In genomic region chr10:100912013-100912608, GRCh38 we compare ENCODE assay signal across 8 cellular contexts. TPM values are rescaled to one million over a fixed set of nuclear protein-coding genes. Genes with fewer than 3 reads are reported as not detected.
DNase-seq lines count a peak whose midpoint lies in the region; ATAC-seq, FAIRE-seq and TF ChIP-seq lines count a peak whose summit lies in the region.

No MANE protein-coding gene starts in this region.

- BruUV-seq in Panc1 (replicated peaks; lab: Mats Ljungman, UMichigan) (TSS peak; percentile 77), endothelial cell of umbilical vein (replicated peaks; lab: Mats Ljungman, UMichigan) (TSS peak; percentile 79)

- H3K4me3 ChIP-seq in Panc1 (ENCODE audit: low read depth in 2 of 2, low read length in 2 of 2) = peak overlapping the region; percentile 82 to 85
- H3K4me3 ChIP-seq in endothelial cell of umbilical vein (replicated peaks in 1 of 3; ENCODE audit: insufficient read depth in 1 of 3, low read depth in 1 of 3, low read length in 3 of 3) = peak overlapping the region; percentile 48 to 99 (median 78)
- H3K4me3 ChIP-seq in ovary = peak overlapping the region; percentile 97

- peaks cover 26% of the 10 kb centered on the region for H3K36me3 ChIP-seq in Panc1 (ENCODE audit: control insufficient read depth, insufficient read depth, low read length)
- peaks cover 2 to 10% of the 10 kb centered on the region in 2 experiments for H3K36me3 ChIP-seq in endothelial cell of umbilical vein (ENCODE audit: control insufficient read depth in 2 of 2, extremely low read depth in 1 of 2, insufficient read depth in 2 of 2, low read length in 2 of 2)
- H3K36me3 ChIP-seq in ovary = no peaks in the 10 kb centered on the region

- no peaks in the 10 kb centered on the region for H3K9me1 ChIP-seq in endothelial cell of umbilical vein (replicated peaks; ENCODE audit: control insufficient read depth, extremely low read depth, insufficient read depth, low read length)

- CTCF ChIA-PET in Panc1 (lab: Charles Lee) = interaction anchor here (1.7 kb wide), 1 partner anchor 33 kb away, joined by 5 read pairs; no protein-coding TSS in a partner anchor
- CTCF ChIA-PET in endothelial cell of umbilical vein (lab: Charles Lee) = interaction anchor here (0.8 to 1.7 kb wide), 7 partner anchors 9 to 57 kb away, joined by 3 to 8 read pairs (median 4); partner anchors contain the start of gene SEMA4G

- peak overlapping the region; percentile 93 for H3K4me2 ChIP-seq in endothelial cell of umbilical vein (ENCODE audit: insufficient read depth, low read length)

- H3K4me1 ChIP-seq in Panc1 (ENCODE audit: control insufficient read depth, insufficient read depth, low read length) = peaks cover 16% of the 10 kb centered on the region
- peaks cover 35% of the 10 kb centered on the region for H3K4me1 ChIP-seq in endothelial cell of umbilical vein (ENCODE audit: control insufficient read depth, extremely low read depth, insufficient read depth, low read length)
- H3K4me1 ChIP-seq in ovary (ENCODE audit: insufficient read depth) = peaks cover 10% of the 10 kb centered on the region

- peak overlapping the region; percentile 83 for H3K27ac ChIP-seq in Panc1 (ENCODE audit: low read length)
- peak overlapping the region; percentile 64 for H3K27ac ChIP-seq in endothelial cell of umbilical vein (ENCODE audit: insufficient read depth, low read depth, low read length)
- peak overlapping the region in 1 of 2 donors; percentile 90 for H3K27ac ChIP-seq in ovary

- in situ Hi-C loops in Panc1 (cut with HindIII; ENCODE audit: low pct_unique_long_range_greater_than_20kb, low sequenced_read_pairs) = no loop called here

- TF ChIP-seq EP300 in ovary (IDR thresholded peaks at IDR 0.05) = no peak

- peak overlapping the region; percentile 77 for H3K9ac ChIP-seq in endothelial cell of umbilical vein (replicated peaks; ENCODE audit: extremely low read depth, insufficient read depth, low read length)

- dilution Hi-C loops in endothelial cell of umbilical vein (cut with MboI; ENCODE audit: extremely low pct_ligation_motif_present, low sequenced_read_pairs) = no loop called here

- no peaks in the 10 kb centered on the region for H3K27me3 ChIP-seq in Panc1 (ENCODE audit: control insufficient read depth, insufficient read depth, low read length)
- H3K27me3 ChIP-seq in endothelial cell of umbilical vein (ENCODE audit: control insufficient read depth in 2 of 2, insufficient read depth in 2 of 2, low read length in 2 of 2) = no peaks in the 10 kb centered on the region
- no peaks in the 10 kb centered on the region for H3K27me3 ChIP-seq in ovary

- TF ChIP-seq POLR2A in endothelial cell of umbilical vein (IDR thresholded peaks at IDR 0.05; ENCODE audit: low read depth, low read length) (no peak), ovary (IDR thresholded peaks at IDR 0.05) (no peak)

- TF ChIP-seq CTCF in Panc1 (IDR thresholded peaks at IDR 0.05) (no peak), endothelial cell of umbilical vein (IDR thresholded peaks at IDR 0.05; ENCODE audit: extremely low read depth in 1 of 2, insufficient read depth in 1 of 2, low read depth in 1 of 2, low read length in 2 of 2) (no peak), ovary (IDR thresholded peaks at IDR 0.05) (no peak), omental fat pad (IDR thresholded peaks at IDR 0.05) (no peak)

- intact Hi-C loops in Panc1 (cut with micrococcal nuclease; ENCODE audit: unreplicated experiment) = no loop called here
- intact Hi-C loops in endothelial cell of umbilical vein (cut with micrococcal nuclease) = loop anchor here (1.0 to 10.0 kb wide), 4 partner anchors 22 to 625 kb away; partner anchors contain the start of gene BLOC1S2
- intact Hi-C loops in ovary (cut with DNase I) = loop anchor here in 1 of 4 donors (2.0 kb wide), 1 partner anchor 31 kb away; no protein-coding TSS in a partner anchor

- FAIRE-seq in endothelial cell of umbilical vein (lab: Jason Lieb, UNC) = no peak

- peaks cover 27% of the 10 kb centered on the region for H3K79me2 ChIP-seq in endothelial cell of umbilical vein (ENCODE audit: control insufficient read depth, insufficient read depth, low read length)

- DNase-seq in NCI-H1092 treated with DMSO at 0.1 percent for 48 hours (lab: John Stamatoyannopoulos, UW) (peak; percentile 41), NCI-H1092 (lab: John Stamatoyannopoulos, UW) (no peak), Panc1 (ENCODE audit: low read depth, low spot score) (no peak), endothelial cell of umbilical vein (ENCODE audit: low read depth, low spot score) (no peak), ovary (peak in 2 of 5 donors; percentile 21 to 22), omental fat pad (ENCODE audit: low spot score) (no peak), ureter (ENCODE audit: low spot score) (no peak)

- peak overlapping the region; percentile 98 for H2AFZ ChIP-seq in endothelial cell of umbilical vein (ENCODE audit: low read depth, low read length)

- peaks cover 4% of the 10 kb centered on the region for H4K20me1 ChIP-seq in endothelial cell of umbilical vein (replicated peaks; ENCODE audit: control insufficient read depth, extremely low read depth, insufficient read depth, low read length)

- no peaks in the 10 kb centered on the region for H3K9me3 ChIP-seq in Panc1 (ENCODE audit: control insufficient read depth, insufficient read depth, low read depth, low read length)
- H3K9me3 ChIP-seq in endothelial cell of umbilical vein (replicated peaks; ENCODE audit: control insufficient read depth, insufficient read depth, low read length) = no peaks in the 10 kb centered on the region
- no peaks in the 10 kb centered on the region for H3K9me3 ChIP-seq in ovary

- ATAC-seq in Panc1 (no peak), omental fat pad (ENCODE audit: low FRiP score) (no peak), HG03097 (IDR thresholded peaks at IDR 0.05; ENCODE audit: low FRiP score, unreplicated experiment) (no peak)

- WGBS in ovary, 3 donors = 1 to 2% (median 1%) methylated on average over 12 of the region's 12 CpGs

- POLR2A ChIA-PET in Panc1 (lab: Charles Lee) = interaction anchor here (0.6 kb wide), 1 partner anchor 364 kb away, joined by 3 read pairs; no protein-coding TSS in a partner anchor
- POLR2A ChIA-PET in endothelial cell of umbilical vein (lab: Charles Lee) = no interaction called here

TF ChIP-seq in endothelial cell of umbilical vein, 7 proteins besides CTCF, POLR2A, EP300 and RAD21:
- TF ChIP-seq JUN (IDR thresholded peaks at IDR 0.05; ENCODE audit: borderline replicate concordance, insufficient read depth, insufficient read length, low read depth) (no peak), EZH2 (IDR thresholded peaks at IDR 0.05; ENCODE audit: borderline replicate concordance, low read depth, low read length, severe bottlenecking) (no peak), POLR2AphosphoS5 (IDR thresholded peaks at IDR 0.05; ENCODE audit: insufficient read depth, low read depth, low read length) (no peak), MYC (IDR thresholded peaks at IDR 0.05; ENCODE audit: low read depth, low read length) (no peak), GATA2 (IDR thresholded peaks at IDR 0.05; ENCODE audit: insufficient read depth, insufficient read length, low read depth, low read length) (no peak), MAX (IDR thresholded peaks at IDR 0.05; ENCODE audit: insufficient read depth, insufficient read length) (no peak), FOS (IDR thresholded peaks at IDR 0.05; ENCODE audit: borderline replicate concordance, insufficient read depth, low read length) (no peak)

RNA-seq across cellular contexts. Expression of gene SLF2, which starts 0.7 kb away (rescaled TPM):
- total RNA-seq in Panc1 (2021; ENCODE audit: unreplicated experiment) = 38.8 TPM
- 12.4 TPM for polyA plus RNA-seq in Panc1 (2012; ENCODE audit: insufficient read length)
- 28.0 and 35.5 TPM in 2 replicates for total RNA-seq in endothelial cell of umbilical vein
- polyA plus RNA-seq in endothelial cell of umbilical vein = 6.7 and 7.5 TPM in 2 replicates
- 5.0 and 6.1 TPM in 2 replicates for polyA plus RNA-seq in endothelial cell of umbilical vein (2011; cell fraction: cytosol; rRNA removed)
- polyA plus RNA-seq in endothelial cell of umbilical vein (2011; cell fraction: nucleus; rRNA removed) = 18.1 and 27.6 TPM in 2 replicates
- polyA plus RNA-seq in endothelial cell of umbilical vein (2012) = 13.2 and 14.2 TPM in 2 replicates
- 14.2 and 17.3 TPM in 2 replicates for polyA minus RNA-seq in endothelial cell of umbilical vein
- polyA minus RNA-seq in endothelial cell of umbilical vein (2011; cell fraction: cytosol; rRNA and poly(A)+ RNA removed) = 10.3 TPM
- 41.3 and 42.4 TPM in 2 replicates for polyA minus RNA-seq in endothelial cell of umbilical vein (2011; cell fraction: nucleus; rRNA and poly(A)+ RNA removed)
- total RNA-seq in ovary = 10 to 100 TPM; 27.0 to 81.9 (median 42.1) TPM
- polyA plus RNA-seq in ovary = 10 to 100 TPM; 19.6 to 20.5 TPM
- total RNA-seq in omental fat pad = 10 to 100 TPM; 14.9 to 37.8 (median 21.9) TPM
- 40.0 TPM for total RNA-seq in ureter

RNA-seq across cellular contexts. Expression of gene SEMA4G, which starts 57.2 kb away (rescaled TPM):
- 4.7 TPM for total RNA-seq in Panc1 (2021; ENCODE audit: unreplicated experiment)
- polyA plus RNA-seq in Panc1 (2012; ENCODE audit: insufficient read length) = 13.1 TPM
- 6.0 and 6.7 TPM in 2 replicates for total RNA-seq in endothelial cell of umbilical vein
- 10.4 and 12.7 TPM in 2 replicates for polyA plus RNA-seq in endothelial cell of umbilical vein
- polyA plus RNA-seq in endothelial cell of umbilical vein (2011; cell fraction: cytosol; rRNA removed) = 6.3 and 7.4 TPM in 2 replicates
- 14.1 and 17.7 TPM in 2 replicates for polyA plus RNA-seq in endothelial cell of umbilical vein (2011; cell fraction: nucleus; rRNA removed)
- 10.0 and 13.9 TPM in 2 replicates for polyA plus RNA-seq in endothelial cell of umbilical vein (2012)
- polyA minus RNA-seq in endothelial cell of umbilical vein = 8.7 and 11.6 TPM in 2 replicates
- polyA minus RNA-seq in endothelial cell of umbilical vein (2011; cell fraction: cytosol; rRNA and poly(A)+ RNA removed) = not detected
- 5.8 and 7.4 TPM in 2 replicates for polyA minus RNA-seq in endothelial cell of umbilical vein (2011; cell fraction: nucleus; rRNA and poly(A)+ RNA removed)
- total RNA-seq in ovary = 10 to 100 TPM in 5 of 7 donors, 1 to 10 TPM in 2; 5.9 to 24.9 (median 13.1) TPM
- 10 to 100 TPM in 1 of 2 donors, 1 to 10 TPM in 1; 9.1 to 25.5 TPM for polyA plus RNA-seq in ovary
- 1 to 10 TPM in 2 of 4 donors, under 1 TPM in 2; 0.47 to 1.4 (median 1.1) TPM for total RNA-seq in omental fat pad
- 5.0 TPM for total RNA-seq in ureter
